14 cellular contexts compared by ENCODE assay signal in the genomic region with DNA sequence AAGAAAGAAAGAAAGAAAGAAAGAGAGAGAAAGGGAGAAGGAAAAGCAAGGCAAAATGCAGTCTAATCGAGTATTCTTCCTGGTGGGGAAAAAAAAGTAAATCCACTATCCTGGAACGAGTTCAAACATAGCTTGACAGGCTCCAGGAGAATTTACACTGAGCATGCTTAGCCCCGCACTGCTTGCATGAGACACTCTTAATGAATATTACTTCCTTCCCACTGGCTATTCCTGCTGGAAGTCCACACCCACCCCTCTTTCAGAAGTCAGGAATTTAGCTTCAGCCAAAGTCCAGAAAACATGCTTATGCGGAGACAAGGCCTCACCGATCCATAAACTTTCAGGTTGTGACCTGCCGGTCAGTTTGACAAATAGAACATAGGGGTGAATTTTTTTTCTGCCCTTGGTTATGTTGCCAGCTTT.
DNase-seq lines count a peak whose midpoint lies in the region; ATAC-seq, FAIRE-seq and TF ChIP-seq lines count a peak whose summit lies in the region.
"Had no signal": no experiment of that assay in that cellular context is flagged by ENCODE, and none has a peak within 500 bp of the region (broad histone marks: within the 10 kb centered on the region; RNA-seq: fewer than 3 reads in every experiment).

No MANE protein-coding gene starts in this region.

- H3K4me1 Mint-ChIP-seq in astrocyte (ENCODE audit: low read depth, unreplicated experiment), result no peaks in the 10 kb centered on the region

- DNase-seq in AG08396 (ENCODE audit: low spot score), result peak; percentile 48
- peak; percentile 77 for DNase-seq in astrocyte (ENCODE audit: low read depth)
- no peak for DNase-seq in omental fat pad (ENCODE audit: low spot score)
- DNase-seq in stimulated activated naive CD4-positive, alpha-beta T cell (lab: John Stamatoyannopoulos, UW), result no peak
- DNase-seq: activated effector memory CD4-positive, alpha-beta T cell treated with Interleukin-2 at 50 U/mL for 16 hours; AML-193; NCI-H1105; nucleus accumbens; PC-3; WERI-Rb-1 had no signal

- H3K36me3 ChIP-seq in astrocyte (ENCODE audit: insufficient read depth, low read length), result no peaks in the 10 kb centered on the region
- no peaks in the 10 kb centered on the region for H3K36me3 ChIP-seq in gastroesophageal sphincter
- H3K36me3 ChIP-seq: WERI-Rb-1 had no signal

- H3K27ac Mint-ChIP-seq in astrocyte (ENCODE audit: unreplicated experiment), result peak overlapping the region; percentile 51

- H3K27me3 Mint-ChIP-seq in astrocyte (ENCODE audit: low read depth, unreplicated experiment), result peaks cover 17% of the 10 kb centered on the region

- FAIRE-seq in astrocyte (lab: Jason Lieb, UNC), result no peak

- no peaks in the 10 kb centered on the region for H3K79me2 ChIP-seq in astrocyte (ENCODE audit: insufficient read depth, low read length)

- H3K4me1 ChIP-seq in astrocyte (ENCODE audit: insufficient read depth, low read length) (peaks cover 3% of the 10 kb centered on the region), gastroesophageal sphincter (peaks cover 4 to 29% (median 11%) of the 10 kb centered on the region in 3 donors)

- H3K9me3 ChIP-seq in astrocyte (ENCODE audit: insufficient read depth, low read depth, low read length) (no peaks in the 10 kb centered on the region), gastroesophageal sphincter (no peaks in the 10 kb centered on the region)

- H3K36me3 Mint-ChIP-seq in astrocyte (ENCODE audit: low read depth, unreplicated experiment), result no peaks in the 10 kb centered on the region

- H3K4me2 ChIP-seq in astrocyte (ENCODE audit: low read length), result peak overlapping the region; percentile 38

- no peak overlapping the region for H3K9ac ChIP-seq in astrocyte (ENCODE audit: low read length)

- ATAC-seq in gastroesophageal sphincter, result peak; percentile 79
- peak; percentile 91 for ATAC-seq in omental fat pad (ENCODE audit: low FRiP score)
- ATAC-seq in GM21786 (IDR thresholded peaks at IDR 0.05; ENCODE audit: unreplicated experiment), result no peak
- ATAC-seq in GM18858 (IDR thresholded peaks at IDR 0.05; ENCODE audit: unreplicated experiment), result no peak
- ATAC-seq in HG03439 (IDR thresholded peaks at IDR 0.05; ENCODE audit: unreplicated experiment), result no peak
- ATAC-seq: PC-3 had no signal

- TF ChIP-seq EP300 in gastroesophageal sphincter (IDR thresholded peaks at IDR 0.05), result no peak

- no peaks in the 10 kb centered on the region for H4K20me1 ChIP-seq in astrocyte (ENCODE audit: insufficient read depth, low read length)

- H3K27ac ChIP-seq in astrocyte (ENCODE audit: low read depth, low read length) (no peak overlapping the region), gastroesophageal sphincter (peak overlapping the region; percentile 29 to 65 (median 49))
- H3K27ac ChIP-seq: WERI-Rb-1 had no signal

- TF ChIP-seq CTCF in astrocyte (IDR thresholded peaks at IDR 0.05; ENCODE audit: insufficient read depth, low read depth, low read length) (no peak), gastroesophageal sphincter (IDR thresholded peaks at IDR 0.05) (no peak), omental fat pad (IDR thresholded peaks at IDR 0.05) (no peak)

- no peak overlapping the region for H2AFZ ChIP-seq in astrocyte (ENCODE audit: low read depth, low read length)

- H3K4me3 ChIP-seq in astrocyte (ENCODE audit: insufficient read depth, low read depth, low read length), result no peak overlapping the region
- H3K4me3 ChIP-seq in gastroesophageal sphincter, result peak overlapping the region in 1 of 2 donors; percentile 9

- peaks cover 2% of the 10 kb centered on the region for H3K9me3 Mint-ChIP-seq in astrocyte (ENCODE audit: unreplicated experiment)

- no peak overlapping the region for H3K4me3 Mint-ChIP-seq in astrocyte (ENCODE audit: unreplicated experiment)

- H3K27me3 ChIP-seq in astrocyte (ENCODE audit: insufficient read depth, low read length) (no peaks in the 10 kb centered on the region), gastroesophageal sphincter (no peaks in the 10 kb centered on the region)

- TF ChIP-seq POLR2A in gastroesophageal sphincter (IDR thresholded peaks at IDR 0.05), result no peak

- WGBS in gastroesophageal sphincter (ENCODE audit: low coverage in 1 of 2), 2 donors, result 6 to 13% methylated on average over 6 of the region's 6 CpGs

Comparison
In these comparisons a context has a peak if more than half of its experiments do, and no peak if none do; other contexts are left out.
1. DNase-seq: peak in AG08396 (single experiment) and astrocyte (single experiment); none in omental fat pad (single experiment) and stimulated activated naive CD4-positive, alpha-beta T cell (0 of 6).
2. ATAC-seq: peak in gastroesophageal sphincter (single experiment) and omental fat pad (single experiment); none in GM21786 (single experiment), GM18858 (single experiment) and HG03439 (single experiment).